In genomic region chr3:152192050-152192449, GRCh38 we compare ENCODE assay signal across 14 cellular contexts.
A peak's percentile ranks its signal among the peaks of the same experiment; 100 is the strongest.
DNase-seq lines count a peak whose midpoint lies in the region; ATAC-seq, FAIRE-seq and TF ChIP-seq lines count a peak whose summit lies in the region.
"Had no signal": no experiment of that assay in that cellular context is flagged by ENCODE, and none has a peak within 500 bp of the region (broad histone marks: within the 10 kb centered on the region; RNA-seq: fewer than 3 reads in every experiment).

No MANE protein-coding gene starts in this region.

- H3K36me3 Mint-ChIP-seq in CD8-positive, alpha-beta T cell = peaks cover 2% of the 10 kb centered on the region
- H3K36me3 Mint-ChIP-seq in activated CD8-positive, alpha-beta T cell treated with anti-CD3 and anti-CD28 coated beads for 36 hours (ENCODE audit: low read depth) = peaks cover 3% of the 10 kb centered on the region
- H3K36me3 Mint-ChIP-seq in naive thymus-derived CD4-positive, alpha-beta T cell = peaks cover 0 to 13% (median 0%) of the 10 kb centered on the region in 5 donors

- peak; percentile 64 for ATAC-seq in CD8-positive, alpha-beta T cell
- ATAC-seq in activated CD8-positive, alpha-beta T cell treated with anti-CD3 and anti-CD28 coated beads for 36 hours = peak; percentile 31
- ATAC-seq in naive thymus-derived CD4-positive, alpha-beta T cell = peak; percentile 78
- ATAC-seq: HepG2, Panc1 had no signal

- H3K4me1 ChIP-seq in CD8-positive, alpha-beta T cell (ENCODE audit: insufficient read depth, low read length) = peaks cover 55% of the 10 kb centered on the region
- H3K4me1 ChIP-seq in naive thymus-derived CD4-positive, alpha-beta T cell (ENCODE audit: control insufficient read depth in 2 of 2, insufficient read depth in 2 of 2, low read length in 2 of 2) = peaks cover 26 to 45% of the 10 kb centered on the region in 2 donors
- no peaks in the 10 kb centered on the region for H3K4me1 ChIP-seq in adrenal gland (replicated peaks in 1 of 2)
- H3K4me1 ChIP-seq: uterus had no signal

- H3K27me3 Mint-ChIP-seq in CD8-positive, alpha-beta T cell (ENCODE audit: low read depth) = no peaks in the 10 kb centered on the region
- no peaks in the 10 kb centered on the region for H3K27me3 Mint-ChIP-seq in activated CD8-positive, alpha-beta T cell treated with anti-CD3 and anti-CD28 coated beads for 36 hours
- no peaks in the 10 kb centered on the region for H3K27me3 Mint-ChIP-seq in naive thymus-derived CD4-positive, alpha-beta T cell

- peak overlapping the region; percentile 47 for H3K4me3 ChIP-seq in CD8-positive, alpha-beta T cell (ENCODE audit: low read depth, low read length)
- H3K4me3 ChIP-seq in naive thymus-derived CD4-positive, alpha-beta T cell (ENCODE audit: low read length) = peak overlapping the region; percentile 46
- no peak overlapping the region for H3K4me3 ChIP-seq in adrenal gland
- H3K4me3 ChIP-seq: uterus had no signal

- no peak for TF ChIP-seq POLR2A in adrenal gland (IDR thresholded peaks at IDR 0.05)

- H3K9me3 ChIP-seq in CD8-positive, alpha-beta T cell (ENCODE audit: low read length) = no peaks in the 10 kb centered on the region
- no peaks in the 10 kb centered on the region for H3K9me3 ChIP-seq in naive thymus-derived CD4-positive, alpha-beta T cell (ENCODE audit: control insufficient read depth in 2 of 3, low read length in 3 of 3)
- no peaks in the 10 kb centered on the region for H3K9me3 ChIP-seq in adrenal gland (replicated peaks in 1 of 3)
- H3K9me3 ChIP-seq: uterus had no signal

- no peaks in the 10 kb centered on the region for H3K36me3 ChIP-seq in CD8-positive, alpha-beta T cell (ENCODE audit: insufficient read depth, low read length)
- H3K36me3 ChIP-seq in naive thymus-derived CD4-positive, alpha-beta T cell (ENCODE audit: control insufficient read depth in 2 of 3, insufficient read depth in 3 of 3, low read length in 3 of 3) = no peaks in the 10 kb centered on the region
- no peaks in the 10 kb centered on the region for H3K36me3 ChIP-seq in adrenal gland (replicated peaks in 1 of 2)
- H3K36me3 ChIP-seq: uterus had no signal

- CTCF ChIA-PET in CD8-positive, alpha-beta T cell (lab: Charles Lee) = interaction anchor here (0.7 to 2.0 kb wide), 3 partner anchors 9 to 250 kb away, joined by 3 to 5 read pairs (median 3); no protein-coding TSS in a partner anchor
- CTCF ChIA-PET in activated CD8-positive, alpha-beta T cell treated with anti-CD3 and anti-CD28 coated beads for 36 hours (lab: Charles Lee) = interaction anchor here (1.0 to 1.2 kb wide), 3 partner anchors 8 to 54 kb away, joined by 3 to 5 read pairs (median 3); no protein-coding TSS in a partner anchor
- CTCF ChIA-PET in naive thymus-derived CD4-positive, alpha-beta T cell (lab: Charles Lee) = interaction anchor here (0.6 to 1.2 kb wide), 5 partner anchors 8 to 217 kb away, joined by 3 read pairs; no protein-coding TSS in a partner anchor

- peak; percentile 64 for FAIRE-seq in GM19239 (lab: Jason Lieb, UNC)
- FAIRE-seq: colon, HepG2 had no signal

- peak overlapping the region; percentile 69 for H3K27ac Mint-ChIP-seq in CD8-positive, alpha-beta T cell
- H3K27ac Mint-ChIP-seq in activated CD8-positive, alpha-beta T cell treated with anti-CD3 and anti-CD28 coated beads for 36 hours = peak overlapping the region; percentile 68
- peak overlapping the region; percentile 70 to 100 (median 90) for H3K27ac Mint-ChIP-seq in naive thymus-derived CD4-positive, alpha-beta T cell

- no peaks in the 10 kb centered on the region for H3K9me3 Mint-ChIP-seq in CD8-positive, alpha-beta T cell
- no peaks in the 10 kb centered on the region for H3K9me3 Mint-ChIP-seq in activated CD8-positive, alpha-beta T cell treated with anti-CD3 and anti-CD28 coated beads for 36 hours
- H3K9me3 Mint-ChIP-seq in naive thymus-derived CD4-positive, alpha-beta T cell = peaks cover 0 to 1% (median 0%) of the 10 kb centered on the region in 11 donors

- intact Hi-C loops in CD8-positive, alpha-beta T cell (cut with DNase I, micrococcal nuclease) = loop anchor here (2.0 to 5.0 kb wide), 4 partner anchors 15 to 105 kb away; partner anchors contain the start of gene MBNL1 (in 1 of the 2)
- intact Hi-C loops in activated CD8-positive, alpha-beta T cell treated with anti-CD3 and anti-CD28 coated beads for 36 hours (cut with micrococcal nuclease) = loop anchor here (2.0 kb wide), 1 partner anchor 51 kb away; no protein-coding TSS in a partner anchor
- intact Hi-C loops in naive thymus-derived CD4-positive, alpha-beta T cell (cut with micrococcal nuclease) = loop anchor here in 1 of 2 donors (2.0 kb wide), 2 partner anchors 53 to 77 kb away; partner anchors contain the start of gene MBNL1
- intact Hi-C loops in adrenal gland (cut with DNase I) = no loop called here

- peak in 5 of 7 experiments; percentile 19 to 60 (median 36) for DNase-seq in CD8-positive, alpha-beta T cell
- no peak for DNase-seq in GM19239 (ENCODE audit: insufficient read length, low spot score)
- peak; percentile 48 for DNase-seq in activated CD8-positive, alpha-beta T cell treated with anti-CD3 and anti-CD28 coated beads for 36 hours
- DNase-seq in naive thymus-derived CD4-positive, alpha-beta T cell = peak in 8 of 9 donors; percentile 30 to 67 (median 59)
- DNase-seq in adrenal gland = no peak
- no peak for DNase-seq in NCI-H128 (lab: John Stamatoyannopoulos, UW; ENCODE audit: unreplicated experiment)
- no peak for DNase-seq in hepatic stellate cell (ENCODE audit: low spot score)
- DNase-seq: C1 segment of cervical spinal cord, hypothalamus, NCI-H1436 treated with DMSO at 0.1 percent for 48 hours, uterus had no signal

- TF ChIP-seq CTCF in CD8-positive, alpha-beta T cell (IDR thresholded peaks at IDR 0.05) = no peak
- no peak for TF ChIP-seq CTCF in activated CD8-positive, alpha-beta T cell treated with anti-CD3 and anti-CD28 coated beads for 36 hours (IDR thresholded peaks at IDR 0.05)
- TF ChIP-seq CTCF in adrenal gland (IDR thresholded peaks at IDR 0.05) = no peak

- H3K4me1 Mint-ChIP-seq in CD8-positive, alpha-beta T cell (ENCODE audit: low read depth) = peaks cover 72% of the 10 kb centered on the region
- H3K4me1 Mint-ChIP-seq in activated CD8-positive, alpha-beta T cell treated with anti-CD3 and anti-CD28 coated beads for 36 hours (ENCODE audit: low read depth) = peaks cover 72% of the 10 kb centered on the region
- peaks cover 47 to 93% (median 85%) of the 10 kb centered on the region in 7 donors for H3K4me1 Mint-ChIP-seq in naive thymus-derived CD4-positive, alpha-beta T cell

- H3K27me3 ChIP-seq in CD8-positive, alpha-beta T cell (ENCODE audit: insufficient read depth, low read length) = no peaks in the 10 kb centered on the region
- no peaks in the 10 kb centered on the region for H3K27me3 ChIP-seq in naive thymus-derived CD4-positive, alpha-beta T cell (ENCODE audit: control insufficient read depth in 2 of 2, insufficient read depth in 2 of 2, low read length in 2 of 2)
- no peaks in the 10 kb centered on the region for H3K27me3 ChIP-seq in adrenal gland
- H3K27me3 ChIP-seq: uterus had no signal

- whole genome bisulfite sequencing in adrenal gland, 4 donors = 75 to 77% (median 76%) methylated on average over 4 of the region's 4 CpGs

- H3K27ac ChIP-seq in CD8-positive, alpha-beta T cell (ENCODE audit: low read depth, low read length) = peak overlapping the region; percentile 28
- H3K27ac ChIP-seq in naive thymus-derived CD4-positive, alpha-beta T cell (ENCODE audit: low read depth, low read length) = peak overlapping the region; percentile 70
- H3K27ac ChIP-seq in adrenal gland = no peak overlapping the region

- H3K4me3 Mint-ChIP-seq in CD8-positive, alpha-beta T cell = peak overlapping the region; percentile 61
- peak overlapping the region; percentile 48 for H3K4me3 Mint-ChIP-seq in activated CD8-positive, alpha-beta T cell treated with anti-CD3 and anti-CD28 coated beads for 36 hours
- peak overlapping the region; percentile 72 to 88 (median 75) for H3K4me3 Mint-ChIP-seq in naive thymus-derived CD4-positive, alpha-beta T cell

- POLR2A ChIA-PET in CD8-positive, alpha-beta T cell (lab: Charles Lee) = interaction anchor here (2.7 kb wide), 1 partner anchor 77 kb away, joined by 20 read pairs; the partner anchor contains the start of gene MBNL1
- POLR2A ChIA-PET in activated CD8-positive, alpha-beta T cell treated with anti-CD3 and anti-CD28 coated beads for 36 hours (lab: Charles Lee) = interaction anchor here (0.6 kb wide), 1 partner anchor 123 kb away, joined by 3 read pairs; no protein-coding TSS in a partner anchor
- POLR2A ChIA-PET in naive thymus-derived CD4-positive, alpha-beta T cell (lab: Charles Lee) = interaction anchor here (0.6 to 2.9 kb wide), 10 partner anchors 11 to 108 kb away, joined by 3 to 48 read pairs (median 8); partner anchors contain the start of gene MBNL1

Comparison
In these comparisons a context has a peak if more than half of its experiments do, and no peak if none do; other contexts are left out.
1. DNase-seq: peak in CD8-positive, alpha-beta T cell (5 of 7), activated CD8-positive, alpha-beta T cell treated with anti-CD3 and anti-CD28 coated beads for 36 hours (single experiment) and naive thymus-derived CD4-positive, alpha-beta T cell (8 of 9); none in GM19239 (single experiment), adrenal gland (0 of 7), NCI-H128 (single experiment) and hepatic stellate cell (single experiment).
2. H3K27ac ChIP-seq: peak in CD8-positive, alpha-beta T cell (single experiment) and naive thymus-derived CD4-positive, alpha-beta T cell (single experiment); none in adrenal gland (0 of 5).
3. H3K4me3 ChIP-seq: peak in CD8-positive, alpha-beta T cell (single experiment) and naive thymus-derived CD4-positive, alpha-beta T cell (single experiment); none in adrenal gland (0 of 4).
4. intact Hi-C loops: an anchor here in CD8-positive, alpha-beta T cell (2.0 to 5.0 kb wide) and activated CD8-positive, alpha-beta T cell treated with anti-CD3 and anti-CD28 coated beads for 36 hours (2.0 kb wide); none called in adrenal gland.
5. Peak in every context shown above with its lines, with median percentiles within 50 percentile points of each other: ATAC-seq, H3K27ac Mint-ChIP-seq and H3K4me3 Mint-ChIP-seq.